ENCODE assay signal across 8 cellular contexts in the genomic region with DNA sequence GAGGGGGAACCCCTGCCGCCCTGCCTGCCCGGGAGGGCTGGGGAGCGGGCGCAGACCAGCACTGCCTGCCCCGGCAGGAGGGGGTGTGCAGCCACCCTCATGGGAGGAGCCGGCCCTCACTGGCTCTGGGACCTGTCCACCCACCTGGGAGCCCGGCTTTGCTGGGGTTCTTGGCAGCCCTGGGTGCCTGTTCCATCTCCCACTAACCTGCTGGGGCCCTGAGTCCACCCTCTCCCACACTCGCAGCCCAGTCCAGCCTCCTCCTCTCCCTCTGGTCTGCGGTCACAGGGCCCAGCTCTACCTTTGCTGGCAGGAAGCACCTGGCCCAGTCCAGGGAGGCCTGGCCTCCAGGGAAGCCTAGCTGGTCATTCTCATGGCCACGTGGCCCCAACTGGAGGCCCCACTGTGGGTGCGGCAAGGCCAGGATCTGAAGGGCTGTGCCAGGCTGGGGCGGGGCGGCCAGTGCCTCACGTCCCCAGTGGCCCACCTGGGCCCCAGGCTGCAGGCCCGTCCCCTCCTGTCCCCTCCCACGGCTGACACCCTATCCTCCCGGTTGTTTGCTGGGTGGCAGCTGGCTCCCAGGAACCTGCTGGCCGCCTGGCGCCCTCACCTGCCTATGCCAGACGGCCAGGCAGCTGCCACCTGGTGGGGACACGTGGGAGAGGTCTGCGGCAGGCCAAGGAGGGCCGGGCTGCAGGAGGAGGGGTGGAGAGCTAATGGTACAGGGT. TPM values are rescaled to one million over a fixed set of nuclear protein-coding genes. Genes with fewer than 3 reads are reported as not detected.
A peak's percentile ranks its signal among the peaks of the same experiment; 100 is the strongest.
DNase-seq lines count a peak whose midpoint lies in the region; ATAC-seq lines count a peak whose summit lies in the region.

A gene (minus strand): TSS at position 393 of the 728 bp plus-strand sequence. CDS start 721 bp downstream, outside the sequence.

- H3K9me3 ChIP-seq in skeletal muscle tissue (ENCODE audit: control insufficient read depth in 3 of 3, low read length in 3 of 3): no peaks in the 10 kb centered on the region

- peaks cover 12 to 29% (median 24%) of the 10 kb centered on the region in 3 donors for H3K4me1 ChIP-seq in skeletal muscle tissue (ENCODE audit: control insufficient read depth in 3 of 3, insufficient read depth in 3 of 3, low read length in 3 of 3)

- H3K27me3 ChIP-seq in skeletal muscle tissue (ENCODE audit: control insufficient read depth in 3 of 3, insufficient read depth in 3 of 3, low read length in 3 of 3): no peaks in the 10 kb centered on the region

- peak; percentile 76 for DNase-seq in Right ventricle myocardium inferior (ENCODE audit: missing footprints)
- no peak for DNase-seq in cardiac septum (ENCODE audit: low spot score)
- DNase-seq in NCI-H2171 treated with DMSO at 0.1 percent for 48 hours (lab: John Stamatoyannopoulos, UW): peak; percentile 98
- peak; percentile 28 for DNase-seq in activated T-cell treated with anti-CD3 and anti-CD28 coated beads for 48 hours (ENCODE audit: low read depth)
- no peak for DNase-seq in Right ventricle myocardium superior
- DNase-seq in NCI-H1048 (lab: John Stamatoyannopoulos, UW): no peak

- H3K4me3 ChIP-seq in skeletal muscle tissue (ENCODE audit: low read length in 3 of 3): peak within 1 kb of the TSS; percentile 38 to 60 (median 58)

- H3K9ac ChIP-seq in skeletal muscle tissue (ENCODE audit: low read depth in 1 of 3, low read length in 3 of 3): peak within 1 kb of the TSS; percentile 51 to 78 (median 71)

- intact Hi-C loops in Right ventricle myocardium inferior (cut with DNase I): loop anchor here (1.0 kb wide), 1 partner anchor 49 kb away; no protein-coding TSS in a partner anchor
- intact Hi-C loops in cardiac septum (cut with DNase I): no loop called here
- intact Hi-C loops in Right ventricle myocardium superior (cut with DNase I): loop anchor here (5.0 kb wide), 1 partner anchor 44 kb away; no protein-coding TSS in a partner anchor

- peak within 1 kb of the TSS; percentile 78 for H3K27ac ChIP-seq in skeletal muscle tissue (ENCODE audit: low read depth, low read length)

- ATAC-seq in Right ventricle myocardium inferior (peak; percentile 32), Right ventricle myocardium superior (ENCODE audit: poor library complexity) (peak; percentile 72), GM21825 (IDR thresholded peaks at IDR 0.05; ENCODE audit: unreplicated experiment) (no peak)

- H3K36me3 ChIP-seq in skeletal muscle tissue (ENCODE audit: control insufficient read depth in 3 of 3, insufficient read depth in 3 of 3, low read length in 3 of 3): no peaks in the 10 kb centered on the region

RNA-seq across cellular contexts. Expression of the gene that starts here (rescaled TPM):
- total RNA-seq in Right ventricle myocardium inferior (0.32 TPM), cardiac septum (0.08 TPM), Right ventricle myocardium superior (0.30 TPM), skeletal muscle tissue (not detected)

Comparison
In these comparisons a context has a peak if more than half of its experiments do, and no peak if none do; other contexts are left out.
1. Peak in DNase-seq and ATAC-seq in Right ventricle myocardium inferior; RNA of the gene not detected or under 1 TPM.
2. Peak in ATAC-seq in Right ventricle myocardium superior; RNA of the gene not detected or under 1 TPM.
3. DNase-seq: peak in NCI-H2171 treated with DMSO at 0.1 percent for 48 hours (single experiment) and activated T-cell treated with anti-CD3 and anti-CD28 coated beads for 48 hours (single experiment); none in cardiac septum (single experiment), Right ventricle myocardium superior (single experiment) and NCI-H1048 (single experiment).